10 cellular contexts compared by ENCODE assay signal in genomic region chr6:137728386-137729349, GRCh38.
DNase-seq lines count a peak whose midpoint lies in the region; ATAC-seq, FAIRE-seq and TF ChIP-seq lines count a peak whose summit lies in the region.
"Had no signal": no experiment of that assay in that cellular context is flagged by ENCODE, and none has a peak within 500 bp of the region (broad histone marks: within the 10 kb centered on the region; RNA-seq: fewer than 3 reads in every experiment).

No MANE protein-coding gene starts in this region.

- no peak for FAIRE-seq in small intestine (lab: Jason Lieb, UNC)
- FAIRE-seq: G401.6 had no signal

- intact Hi-C loops in psoas muscle (cut with DNase I) (no loop called here), mucosa of descending colon (cut with DNase I, micrococcal nuclease) (no loop called here)

- no peaks in the 10 kb centered on the region for H3K36me3 ChIP-seq in SJSA1
- no peaks in the 10 kb centered on the region for H3K36me3 ChIP-seq in psoas muscle (ENCODE audit: insufficient read depth in 1 of 2, low read depth in 1 of 2)
- H3K36me3 ChIP-seq in small intestine (ENCODE audit: control insufficient read depth in 2 of 2, insufficient read depth in 2 of 2, low read length in 2 of 2), result no peaks in the 10 kb centered on the region
- H3K36me3 ChIP-seq in mucosa of descending colon (ENCODE audit: low read depth), result no peaks in the 10 kb centered on the region

- H3K27me3 ChIP-seq in SJSA1 (replicated peaks), result no peaks in the 10 kb centered on the region
- H3K27me3 ChIP-seq in psoas muscle (ENCODE audit: insufficient read depth in 3 of 3, low read length in 2 of 3), result no peaks in the 10 kb centered on the region
- H3K27me3 ChIP-seq in small intestine (ENCODE audit: control insufficient read depth in 2 of 2, insufficient read depth in 2 of 2, low read length in 2 of 2), result no peaks in the 10 kb centered on the region

- no peak for TF ChIP-seq CTCF in fibroblast of villous mesenchyme (IDR thresholded peaks at IDR 0.05; ENCODE audit: insufficient read depth, low read depth, low read length)
- TF ChIP-seq CTCF in psoas muscle (IDR thresholded peaks at IDR 0.05), result no peak
- no peak for TF ChIP-seq CTCF in mucosa of descending colon (IDR thresholded peaks at IDR 0.05)

- DNase-seq in EL (peak; percentile 88), SJSA1 (ENCODE audit: low read depth in 1 of 2, low spot score in 2 of 2) (peak; percentile 69 to 74), fibroblast of villous mesenchyme (ENCODE audit: low read depth) (peak; percentile 59), psoas muscle (peak; percentile 46 to 57), small intestine (no peak), mucosa of descending colon (no peak), NCI-H526 (lab: John Stamatoyannopoulos, UW) (no peak)
- DNase-seq: activated CD8-positive, alpha-beta memory T cell treated with anti-CD3 and anti-CD28 coated beads for 24 hours had no signal

- 22 to 29% (median 22%) methylated on average over 6 of the region's 6 CpGs for WGBS in psoas muscle, 3 donors
- 58 to 65% (median 59%) methylated on average over 6 of the region's 6 CpGs for WGBS in small intestine, 3 donors

- H3K27ac ChIP-seq in SJSA1 (peak overlapping the region; percentile 71), psoas muscle (peak overlapping the region; percentile 62), small intestine (ENCODE audit: low read depth in 1 of 2, low read length in 1 of 2) (no peak overlapping the region)

- H3K9me3 ChIP-seq in SJSA1 (replicated peaks) (no peaks in the 10 kb centered on the region), psoas muscle (no peaks in the 10 kb centered on the region), small intestine (ENCODE audit: control insufficient read depth, low read depth) (no peaks in the 10 kb centered on the region), mucosa of descending colon (no peaks in the 10 kb centered on the region)

- peak; percentile 89 to 96 (median 92) for ATAC-seq in psoas muscle
- ATAC-seq in GM21381 (IDR thresholded peaks at IDR 0.05; ENCODE audit: unreplicated experiment), result no peak
- no peak for ATAC-seq in mucosa of descending colon

- H3K4me1 ChIP-seq in SJSA1 (replicated peaks) (peaks cover 29% of the 10 kb centered on the region), psoas muscle (no peaks in the 10 kb centered on the region), small intestine (ENCODE audit: control insufficient read depth in 2 of 2, insufficient read depth in 1 of 2, low read depth in 1 of 2, low read length in 1 of 2) (peaks cover 0 to 3% of the 10 kb centered on the region in 2 donors), mucosa of descending colon (ENCODE audit: low read depth) (peaks cover 2% of the 10 kb centered on the region)

- H3K4me3 ChIP-seq in SJSA1 (no peak overlapping the region), fibroblast of villous mesenchyme (ENCODE audit: low read depth, low read length) (no peak overlapping the region), psoas muscle (no peak overlapping the region), small intestine (ENCODE audit: low read depth in 1 of 2, low read length in 2 of 2) (no peak overlapping the region), mucosa of descending colon (no peak overlapping the region)

Comparison
In these comparisons a context has a peak if more than half of its experiments do, and no peak if none do; other contexts are left out.
1. DNase-seq: peak in EL (single experiment), SJSA1 (2 of 2), fibroblast of villous mesenchyme (single experiment) and psoas muscle (2 of 2); none in small intestine (single experiment), mucosa of descending colon (0 of 3) and NCI-H526 (0 of 2).
2. H3K27ac ChIP-seq: peak in SJSA1 (single experiment) and psoas muscle (single experiment); none in small intestine (0 of 2).
3. ATAC-seq: peak in psoas muscle (4 of 4); none in GM21381 (single experiment) and mucosa of descending colon (single experiment).